ENCODE assay signal across 24 cellular contexts in the genomic region with DNA sequence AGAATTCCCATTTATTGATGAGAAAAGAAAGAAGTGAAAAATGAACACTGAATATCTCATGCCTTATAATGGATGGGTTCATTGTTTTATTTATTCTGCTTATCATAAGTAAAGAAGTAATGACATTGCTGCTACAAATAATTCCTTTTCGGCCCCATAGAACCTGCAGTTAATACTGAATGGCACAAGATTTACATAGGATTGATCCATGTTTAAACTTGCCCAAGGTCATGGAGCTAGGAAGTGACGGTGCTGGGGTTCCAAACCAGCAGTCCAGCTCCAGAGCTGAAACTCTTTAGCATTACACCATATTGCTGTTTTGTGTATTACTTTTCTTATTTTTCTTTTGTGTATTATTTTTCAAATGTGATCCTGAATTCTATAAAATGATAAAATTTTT. TPM values are rescaled to one million over a fixed set of nuclear protein-coding genes. Genes with fewer than 3 reads are reported as not detected.
"Had no signal": no experiment of that assay in that cellular context is flagged by ENCODE, and none has a peak within 500 bp of the region (broad histone marks: within the 10 kb centered on the region; RNA-seq: fewer than 3 reads in every experiment).

No MANE protein-coding gene starts in this region.

- H3K9me3 ChIP-seq: SJSA1 had no signal

- DNase-seq: IMR-90, Kasumi-1, MM.1S, NCI-H1092 treated with DMSO at 0.1 percent for 48 hours, NCI-H1436, NCI-H187, NCI-H2029, NCI-H2081 treated with DMSO at 0.1 percent for 48 hours, NCI-H2171, NCI-H226, NCI-H446, NCI-H510A, NCI-H524 treated with DMSO at 0.1 percent for 48 hours, NCI-H69, NCI-H774, Right ventricle myocardium superior, RPMI8226, SIG-M5 had no signal

- H3K36me3 ChIP-seq: SJSA1 had no signal

- H3K4me2 ChIP-seq: KMS-11 had no signal

- H3K9ac ChIP-seq: KMS-11 had no signal

- FAIRE-seq: RCC 7860 had no signal

- H3K27me3 ChIP-seq: SJSA1 had no signal

- H3K4me1 ChIP-seq: SJSA1 had no signal

- H3K27ac ChIP-seq: KMS-11, SJSA1, SK-N-MC had no signal

- H3K4me3 ChIP-seq: SJSA1, SK-N-MC had no signal

RNA-seq across cellular contexts. Expression of a gene that starts 30.2 kb away (rescaled TPM):
- total RNA-seq: HT-29, IMR-90, M059J, Right ventricle myocardium superior, SJSA1 had no signal
- polyA plus RNA-seq: IMR-90 had no signal
